Comparison of ENCODE assay signal across 8 cellular contexts in genomic region chr6:36132221-36132895, GRCh38. TPM values are rescaled to one million over a fixed set of nuclear protein-coding genes. Genes with fewer than 3 reads are reported as not detected.
DNase-seq lines count a peak whose midpoint lies in the region; ATAC-seq, FAIRE-seq and TF ChIP-seq lines count a peak whose summit lies in the region.

No MANE protein-coding gene starts in this region.

- peak in 1 of 7 experiments; percentile 44 for DNase-seq in CD8-positive, alpha-beta T cell
- DNase-seq in dorsolateral prefrontal cortex (peak in 1 of 10 donors; percentile 12), neural progenitor cell (ENCODE audit: low spot score) (no peak), NCI-H345 (lab: John Stamatoyannopoulos, UW) (no peak), NCI-H2029 treated with DMSO at 0.1 percent for 48 hours (lab: John Stamatoyannopoulos, UW) (no peak), left ventricle myocardium superior (no peak), HTR-8/SVneo (ENCODE audit: insufficient read length, low spot score) (no peak)

- intact Hi-C loops in CD8-positive, alpha-beta T cell (cut with DNase I, micrococcal nuclease): loop anchor here (5.0 kb wide), 2 partner anchors 35 to 875 kb away; partner anchors contain the start of gene ZNF76 (in 1 of the 2)
- intact Hi-C loops in dorsolateral prefrontal cortex (cut with DNase I) (no loop called here), left ventricle myocardium superior (cut with micrococcal nuclease) (no loop called here)

- H4K20me1 ChIP-seq in OCI-LY3 (ENCODE audit: insufficient read depth, low read length): no peaks in the 10 kb centered on the region
- H4K20me1 ChIP-seq in neural progenitor cell (ENCODE audit: low read depth): no peaks in the 10 kb centered on the region

- H3K4me3 Mint-ChIP-seq in CD8-positive, alpha-beta T cell: peak overlapping the region; percentile 88
- H3K4me3 Mint-ChIP-seq in neural progenitor cell: no peak overlapping the region

- no peaks in the 10 kb centered on the region for H3K9me3 ChIP-seq in CD8-positive, alpha-beta T cell (ENCODE audit: low read length)
- H3K9me3 ChIP-seq in OCI-LY3 (ENCODE audit: insufficient read depth, low read length): no peaks in the 10 kb centered on the region
- no peaks in the 10 kb centered on the region for H3K9me3 ChIP-seq in neural progenitor cell (ENCODE audit: low read depth)

- H3K9ac ChIP-seq in OCI-LY3 (ENCODE audit: low read length) (no peak overlapping the region), neural progenitor cell (no peak overlapping the region)

- no peak for TF ChIP-seq CTCF in CD8-positive, alpha-beta T cell (IDR thresholded peaks at IDR 0.05)
- TF ChIP-seq CTCF in OCI-LY3 (IDR thresholded peaks at IDR 0.05; ENCODE audit: low read depth, low read length) (no peak), dorsolateral prefrontal cortex (IDR thresholded peaks at IDR 0.05 in 54 of 56, conservative IDR thresholded peaks at IDR 0.05 in 2 of 56; ENCODE audit: low read depth in 1 of 56, partially characterized antibody in 56 of 56) (no peak), neural progenitor cell (IDR thresholded peaks at IDR 0.05) (no peak)

- peak overlapping the region; percentile 95 for H3K27ac Mint-ChIP-seq in CD8-positive, alpha-beta T cell
- H3K27ac Mint-ChIP-seq in neural progenitor cell: peak overlapping the region; percentile 62

- no peak overlapping the region for H2AFZ ChIP-seq in OCI-LY3 (ENCODE audit: low read depth, low read length)
- no peak overlapping the region for H2AFZ ChIP-seq in neural progenitor cell (replicated peaks)

- H3K36me3 ChIP-seq in CD8-positive, alpha-beta T cell (ENCODE audit: insufficient read depth, low read length): peaks cover 17% of the 10 kb centered on the region
- H3K36me3 ChIP-seq in OCI-LY3 (replicated peaks; ENCODE audit: low read depth, low read length) (no peaks in the 10 kb centered on the region), neural progenitor cell (no peaks in the 10 kb centered on the region)

- H3F3A ChIP-seq in neural progenitor cell (ENCODE audit: low read depth): no peaks in the 10 kb centered on the region

- H3K27ac ChIP-seq in CD8-positive, alpha-beta T cell (ENCODE audit: low read depth, low read length): no peak overlapping the region
- H3K27ac ChIP-seq in OCI-LY3 (ENCODE audit: low read length) (no peak overlapping the region), dorsolateral prefrontal cortex (peak overlapping the region in 50 of 59 donors; percentile 18 to 87 (median 72)), neural progenitor cell (no peak overlapping the region)

- H3K36me3 Mint-ChIP-seq in CD8-positive, alpha-beta T cell: peaks cover 42% of the 10 kb centered on the region
- no peaks in the 10 kb centered on the region for H3K36me3 Mint-ChIP-seq in neural progenitor cell

- peak overlapping the region; percentile 84 for H3K4me2 ChIP-seq in OCI-LY3 (ENCODE audit: low read length)
- H3K4me2 ChIP-seq in neural progenitor cell: no peak overlapping the region

- FAIRE-seq in HTR-8/SVneo (lab: Jason Lieb, UNC): no peak

- peaks cover 48% of the 10 kb centered on the region for H3K4me1 Mint-ChIP-seq in CD8-positive, alpha-beta T cell (ENCODE audit: low read depth)
- peaks cover 20% of the 10 kb centered on the region for H3K4me1 Mint-ChIP-seq in neural progenitor cell

- H3K79me2 ChIP-seq in OCI-LY3 (ENCODE audit: low read length) (no peaks in the 10 kb centered on the region), neural progenitor cell (ENCODE audit: low read depth) (no peaks in the 10 kb centered on the region)

- CTCF ChIA-PET in CD8-positive, alpha-beta T cell (lab: Charles Lee): interaction anchor here (1.0 to 4.2 kb wide), 11 partner anchors 8 to 104 kb away, joined by 3 to 27 read pairs (median 4); partner anchors contain the start of gene MAPK14

- ATAC-seq in CD8-positive, alpha-beta T cell: no peak
- no peak for ATAC-seq in left ventricle myocardium superior

- no peaks in the 10 kb centered on the region for H3K9me3 Mint-ChIP-seq in CD8-positive, alpha-beta T cell
- no peaks in the 10 kb centered on the region for H3K9me3 Mint-ChIP-seq in neural progenitor cell

- no peaks in the 10 kb centered on the region for H3K27me3 Mint-ChIP-seq in CD8-positive, alpha-beta T cell (ENCODE audit: low read depth)
- peaks cover 13% of the 10 kb centered on the region for H3K27me3 Mint-ChIP-seq in neural progenitor cell (ENCODE audit: insufficient read depth, low read depth)

- POLR2A ChIA-PET in CD8-positive, alpha-beta T cell (lab: Charles Lee): interaction anchor here (0.9 to 4.8 kb wide), 9 partner anchors 8 to 156 kb away, joined by 3 to 42 read pairs (median 7); partner anchors contain the start of gene MAPK14

- peaks cover 42% of the 10 kb centered on the region for H3K4me1 ChIP-seq in CD8-positive, alpha-beta T cell (ENCODE audit: insufficient read depth, low read length)
- peaks cover 38% of the 10 kb centered on the region for H3K4me1 ChIP-seq in OCI-LY3 (ENCODE audit: low read length)
- H3K4me1 ChIP-seq in neural progenitor cell: peaks cover 9% of the 10 kb centered on the region

- no peak overlapping the region for H3K4me3 ChIP-seq in CD8-positive, alpha-beta T cell (ENCODE audit: low read depth, low read length)
- H3K4me3 ChIP-seq in OCI-LY3 (ENCODE audit: low read length) (no peak overlapping the region), dorsolateral prefrontal cortex (peak overlapping the region in 16 of 59 donors; percentile 1 to 66 (median 58)), neural progenitor cell (no peak overlapping the region)

- no peaks in the 10 kb centered on the region for H3K27me3 ChIP-seq in CD8-positive, alpha-beta T cell (ENCODE audit: insufficient read depth, low read length)
- H3K27me3 ChIP-seq in OCI-LY3 (ENCODE audit: low read depth, low read length) (no peaks in the 10 kb centered on the region), dorsolateral prefrontal cortex (peaks cover 0 to 7% (median 0%) of the 10 kb centered on the region in 45 donors), neural progenitor cell (peaks cover 41% of the 10 kb centered on the region)

RNA-seq across cellular contexts. Expression of gene MAPK13, which starts 2.0 kb away (rescaled TPM):
- total RNA-seq in CD8-positive, alpha-beta T cell: 10 to 100 TPM; 43.2 to 45.1 TPM
- total RNA-seq in dorsolateral prefrontal cortex (10 to 100 TPM in 119 of 120 experiments, 1 to 10 TPM in 1; 9.1 to 40.0 (median 25.9) TPM), neural progenitor cell (ENCODE audit: low replicate concordance) (0.13 and 1.1 TPM in 2 replicates), left ventricle myocardium superior (0.87 TPM)

Comparison
In these comparisons a context has a peak if more than half of its experiments do, and no peak if none do; other contexts are left out.
1. H3K27ac ChIP-seq: peak in dorsolateral prefrontal cortex (50 of 59); none in CD8-positive, alpha-beta T cell (single experiment), OCI-LY3 (single experiment) and neural progenitor cell (single experiment).
2. intact Hi-C loops: an anchor here in CD8-positive, alpha-beta T cell (5.0 kb wide); none called in dorsolateral prefrontal cortex and left ventricle myocardium superior.